1 cellular context compared by ENCODE assay signal in the genomic region with DNA sequence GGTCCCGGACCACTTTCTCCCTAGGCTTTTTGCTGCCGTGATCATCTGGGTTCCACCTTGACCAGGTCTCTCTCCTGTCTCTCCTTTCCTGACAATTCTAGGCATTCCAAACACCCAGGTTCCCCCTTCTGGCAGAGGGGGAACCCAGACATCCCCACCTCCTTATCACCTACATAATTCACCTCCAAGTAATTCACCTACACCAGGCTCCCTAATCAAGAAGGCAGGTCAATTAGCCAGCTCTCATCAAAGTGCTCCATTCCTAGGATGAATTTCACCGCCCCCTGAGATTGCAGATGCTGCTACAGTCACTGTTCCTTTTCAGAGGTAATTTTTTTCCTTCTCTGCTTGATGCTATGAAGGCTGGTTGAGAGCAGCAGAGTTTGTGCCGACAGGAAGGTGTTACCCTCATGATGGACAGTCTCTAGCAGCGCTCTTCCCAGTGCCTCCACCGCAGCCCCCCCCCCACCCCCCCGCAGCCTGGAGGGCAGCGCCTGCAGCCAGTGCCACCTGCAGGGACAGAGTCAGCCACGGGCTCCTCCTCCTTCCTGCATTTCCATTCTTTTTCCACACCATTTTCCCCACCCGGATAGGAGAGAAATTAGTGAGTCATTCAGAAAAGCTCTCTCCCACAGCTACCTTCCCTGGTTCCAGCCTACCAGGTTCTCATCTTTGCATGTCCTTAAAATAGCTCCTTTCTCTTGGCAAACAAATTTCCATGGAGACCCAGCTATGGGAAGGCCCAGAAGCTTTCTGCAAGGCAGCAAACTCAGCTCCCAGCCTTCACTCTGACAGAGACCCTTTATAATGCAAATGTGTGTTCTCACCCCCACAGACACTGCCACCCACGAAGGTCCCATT.
TF ChIP-seq lines count a peak whose summit lies in the region.

No MANE protein-coding gene starts in this region.

TF ChIP-seq in GM12878, 131 proteins besides CTCF, POLR2A, EP300 and RAD21:
- TF ChIP-seq POLR2AphosphoS5 (IDR thresholded peaks at IDR 0.05; ENCODE audit: low read length) (0 out of 2 replicates have a peak, but pooled peaks have one; percentile 24), POLR2AphosphoS2 (IDR thresholded peaks at IDR 0.05; ENCODE audit: low read depth, low read length) (0 out of 2 replicates have a peak, but pooled peaks have one; percentile 34), HDGF (IDR thresholded peaks at IDR 0.05) (no peak), YY1 (IDR thresholded peaks at IDR 0.05; ENCODE audit: low read depth, low read length) (no peak), WRNIP1 (IDR thresholded peaks at IDR 0.05; ENCODE audit: borderline replicate concordance, low read depth, low read length) (no peak), DPF2 (IDR thresholded peaks at IDR 0.05) (no peak), BMI1 (IDR thresholded peaks at IDR 0.05; ENCODE audit: borderline replicate concordance) (no peak), NFYA (IDR thresholded peaks at IDR 0.05; ENCODE audit: borderline replicate concordance, low read depth, low read length) (no peak), RUNX3 (IDR thresholded peaks at IDR 0.05; ENCODE audit: low read length) (no peak), JUNB (IDR thresholded peaks at IDR 0.05) (no peak)
- TF ChIP-seq, protein P1, sequence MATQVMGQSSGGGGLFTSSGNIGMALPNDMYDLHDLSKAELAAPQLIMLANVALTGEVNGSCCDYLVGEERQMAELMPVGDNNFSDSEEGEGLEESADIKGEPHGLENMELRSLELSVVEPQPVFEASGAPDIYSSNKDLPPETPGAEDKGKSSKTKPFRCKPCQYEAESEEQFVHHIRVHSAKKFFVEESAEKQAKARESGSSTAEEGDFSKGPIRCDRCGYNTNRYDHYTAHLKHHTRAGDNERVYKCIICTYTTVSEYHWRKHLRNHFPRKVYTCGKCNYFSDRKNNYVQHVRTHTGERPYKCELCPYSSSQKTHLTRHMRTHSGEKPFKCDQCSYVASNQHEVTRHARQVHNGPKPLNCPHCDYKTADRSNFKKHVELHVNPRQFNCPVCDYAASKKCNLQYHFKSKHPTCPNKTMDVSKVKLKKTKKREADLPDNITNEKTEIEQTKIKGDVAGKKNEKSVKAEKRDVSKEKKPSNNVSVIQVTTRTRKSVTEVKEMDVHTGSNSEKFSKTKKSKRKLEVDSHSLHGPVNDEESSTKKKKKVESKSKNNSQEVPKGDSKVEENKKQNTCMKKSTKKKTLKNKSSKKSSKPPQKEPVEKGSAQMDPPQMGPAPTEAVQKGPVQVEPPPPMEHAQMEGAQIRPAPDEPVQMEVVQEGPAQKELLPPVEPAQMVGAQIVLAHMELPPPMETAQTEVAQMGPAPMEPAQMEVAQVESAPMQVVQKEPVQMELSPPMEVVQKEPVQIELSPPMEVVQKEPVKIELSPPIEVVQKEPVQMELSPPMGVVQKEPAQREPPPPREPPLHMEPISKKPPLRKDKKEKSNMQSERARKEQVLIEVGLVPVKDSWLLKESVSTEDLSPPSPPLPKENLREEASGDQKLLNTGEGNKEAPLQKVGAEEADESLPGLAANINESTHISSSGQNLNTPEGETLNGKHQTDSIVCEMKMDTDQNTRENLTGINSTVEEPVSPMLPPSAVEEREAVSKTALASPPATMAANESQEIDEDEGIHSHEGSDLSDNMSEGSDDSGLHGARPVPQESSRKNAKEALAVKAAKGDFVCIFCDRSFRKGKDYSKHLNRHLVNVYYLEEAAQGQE (IDR thresholded peaks at IDR 0.05; ENCODE audit: low read depth, low read length), result no peak
- TF ChIP-seq, protein P2, sequence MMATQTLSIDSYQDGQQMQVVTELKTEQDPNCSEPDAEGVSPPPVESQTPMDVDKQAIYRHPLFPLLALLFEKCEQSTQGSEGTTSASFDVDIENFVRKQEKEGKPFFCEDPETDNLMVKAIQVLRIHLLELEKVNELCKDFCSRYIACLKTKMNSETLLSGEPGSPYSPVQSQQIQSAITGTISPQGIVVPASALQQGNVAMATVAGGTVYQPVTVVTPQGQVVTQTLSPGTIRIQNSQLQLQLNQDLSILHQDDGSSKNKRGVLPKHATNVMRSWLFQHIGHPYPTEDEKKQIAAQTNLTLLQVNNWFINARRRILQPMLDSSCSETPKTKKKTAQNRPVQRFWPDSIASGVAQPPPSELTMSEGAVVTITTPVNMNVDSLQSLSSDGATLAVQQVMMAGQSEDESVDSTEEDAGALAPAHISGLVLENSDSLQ (IDR thresholded peaks at IDR 0.05), result no peak
